Comparison of ENCODE assay signal across 22 cellular contexts in genomic region chr3:73074681-73075305, GRCh38.
"Had no signal": no experiment of that assay in that cellular context is flagged by ENCODE, and none has a peak within 500 bp of the region (broad histone marks: within the 10 kb centered on the region; RNA-seq: fewer than 3 reads in every experiment).

No MANE protein-coding gene starts in this region.

- H2AFZ ChIP-seq: parathyroid adenoma had no signal

- H3K4me1 Mint-ChIP-seq: memory B cell had no signal

- H3K79me2 ChIP-seq: parathyroid adenoma had no signal

- H3K27ac Mint-ChIP-seq: memory B cell, type B pancreatic cell had no signal

- H3K36me3 ChIP-seq: left ventricle myocardium inferior, lower lobe of right lung, stomach, thoracic aorta had no signal

- H3K27me3 Mint-ChIP-seq: memory B cell; natural killer cell treated with Interleukin-12 subunit alpha and Interleukin-12 subunit beta and Interleukin-15 and Interleukin-18, amount 100 ng/mL, for 72 hours; type B pancreatic cell had no signal

- H3K27ac ChIP-seq: dorsolateral prefrontal cortex, gastroesophageal sphincter, left ventricle myocardium inferior, lower lobe of right lung, parathyroid adenoma, psoas muscle, skin epidermis, stomach, thoracic aorta had no signal

- H3K9me3 ChIP-seq: gastroesophageal sphincter, left ventricle myocardium inferior, lower lobe of right lung, psoas muscle, stomach, thoracic aorta had no signal

- H3K4me3 Mint-ChIP-seq: memory B cell; natural killer cell treated with Interleukin-12 subunit alpha and Interleukin-12 subunit beta and Interleukin-15 and Interleukin-18, amount 100 ng/mL, for 72 hours; type B pancreatic cell had no signal

- H3K4me1 ChIP-seq: lower lobe of right lung, parathyroid adenoma, stomach had no signal

- H3K9me3 Mint-ChIP-seq: memory B cell; natural killer cell treated with Interleukin-12 subunit alpha and Interleukin-12 subunit beta and Interleukin-15 and Interleukin-18, amount 100 ng/mL, for 72 hours; type B pancreatic cell had no signal

- DNase-seq: cortex of kidney; dorsolateral prefrontal cortex; effector CD8-positive, alpha-beta T cell; foreskin fibroblast; glutamatergic neuron; islet precursor cell; left ventricle myocardium inferior; lower lobe of right lung; midbrain; occipital lobe; psoas muscle; stimulated activated CD4-positive, alpha-beta T cell treated with anti-CD3 and anti-CD28 coated beads, Interleukin-12 subunit alpha, Interleukin-12 subunit beta, amount 100 ng/mL, for 4 hours; stimulated activated naive CD4-positive, alpha-beta T cell; stomach; substantia nigra had no signal

- H3K9ac ChIP-seq: parathyroid adenoma had no signal

- H3K4me3 ChIP-seq: dorsolateral prefrontal cortex, gastroesophageal sphincter, left ventricle myocardium inferior, lower lobe of right lung, psoas muscle, skin epidermis, stomach, thoracic aorta had no signal

- H3K36me3 Mint-ChIP-seq: memory B cell; natural killer cell treated with Interleukin-12 subunit alpha and Interleukin-12 subunit beta and Interleukin-15 and Interleukin-18, amount 100 ng/mL, for 72 hours; type B pancreatic cell had no signal

- H3K27me3 ChIP-seq: dorsolateral prefrontal cortex, gastroesophageal sphincter, stomach had no signal
